Comparison of ENCODE assay signal across 7 cellular contexts in genomic region chr16:1825864-1826690, GRCh38. TPM values are rescaled to one million over a fixed set of nuclear protein-coding genes. Genes with fewer than 3 reads are reported as not detected.
A peak's percentile ranks its signal among the peaks of the same experiment; 100 is the strongest.
DNase-seq lines count a peak whose midpoint lies in the region; ATAC-seq and TF ChIP-seq lines count a peak whose summit lies in the region.

No MANE protein-coding gene starts in this region.

- no peaks in the 10 kb centered on the region for H3K27me3 Mint-ChIP-seq in memory B cell

- H3K27ac ChIP-seq in KOPT-K1 (ENCODE audit: low read depth, low read length, poor library complexity, severe bottlenecking): peak overlapping the region; percentile 63

- H3K9me3 Mint-ChIP-seq in memory B cell: no peaks in the 10 kb centered on the region

- H3K4me3 Mint-ChIP-seq in memory B cell: peak overlapping the region; percentile 72

- no peaks in the 10 kb centered on the region for H3K9me3 ChIP-seq in KOPT-K1 (ENCODE audit: insufficient read depth, low read length, poor library complexity, severe bottlenecking)

- H3K4me1 Mint-ChIP-seq in memory B cell: peaks cover 21% of the 10 kb centered on the region

- peak; percentile 48 for ATAC-seq in GM21825 (IDR thresholded peaks at IDR 0.05; ENCODE audit: unreplicated experiment)
- peak; percentile 73 for ATAC-seq in memory B cell (ENCODE audit: low read depth)

- peak overlapping the region; percentile 97 for H3K4me3 ChIP-seq in GM12875 (ENCODE audit: low read depth, low read length)

- peaks cover 26% of the 10 kb centered on the region; the same call in 1 of the 2 replicates for H3K36me3 ChIP-seq in KOPT-K1 (ENCODE audit: insufficient read depth, low read length)

- 0 out of 2 replicates have a peak, but pooled peaks have one; percentile 22 for TF ChIP-seq CTCF in GM12875 (IDR thresholded peaks at IDR 0.05; ENCODE audit: borderline replicate concordance, insufficient read depth, low read depth, low read length)

- DNase-seq in activated CD4-positive, alpha-beta T cell treated with anti-CD3 and anti-CD28 coated beads for 1 hour: peak; percentile 64
- DNase-seq in dermis microvascular lymphatic vessel endothelial cell (ENCODE audit: low read depth in 2 of 2) (peak; percentile 30 to 82), memory B cell (ENCODE audit: low spot score in 2 of 2) (peak; percentile 34 to 63)
- DNase-seq in stimulated activated CD8-positive, alpha-beta memory T cell treated with anti-CD3 and anti-CD28 coated beads, Interleukin-15, amount 100 ng/mL, for 1 hour (ENCODE audit: low read depth): peak; percentile 30

- H3K27ac Mint-ChIP-seq in memory B cell: peak overlapping the region; percentile 90

- no peaks in the 10 kb centered on the region for H3K36me3 Mint-ChIP-seq in memory B cell

RNA-seq across cellular contexts. Expression of gene HAGH, which starts 0.5 kb away (rescaled TPM):
- total RNA-seq in dermis microvascular lymphatic vessel endothelial cell: 53.5 and 82.7 TPM in 2 replicates

RNA-seq across cellular contexts. Expression of gene FAHD1, which starts 0.9 kb away (rescaled TPM):
- 72.3 and 84.5 TPM in 2 replicates for total RNA-seq in dermis microvascular lymphatic vessel endothelial cell

RNA-seq across cellular contexts. Expression of gene IGFALS, which starts 32.6 kb away (rescaled TPM):
- total RNA-seq in dermis microvascular lymphatic vessel endothelial cell: not detected in 2 replicates

RNA-seq across cellular contexts. Expression of gene NUBP2, which starts 43.3 kb away (rescaled TPM):
- 58.9 and 76.7 TPM in 2 replicates for total RNA-seq in dermis microvascular lymphatic vessel endothelial cell

RNA-seq across cellular contexts. Expression of gene SPSB3, which starts 43.7 kb away (rescaled TPM):
- 35.3 and 54.2 TPM in 2 replicates for total RNA-seq in dermis microvascular lymphatic vessel endothelial cell

Comparison
In these comparisons a context has a peak if more than half of its experiments do, and no peak if none do; other contexts are left out.
1. Peak in every context shown above with its lines: DNase-seq, ATAC-seq, H3K4me3 ChIP-seq and H3K27ac ChIP-seq.